In genomic region chr17:2980211-2980903, GRCh38 we compare ENCODE assay signal across 18 cellular contexts.
"Had no signal": no experiment of that assay in that cellular context is flagged by ENCODE, and none has a peak within 500 bp of the region (broad histone marks: within the 10 kb centered on the region; RNA-seq: fewer than 3 reads in every experiment).

No MANE protein-coding gene starts in this region.

- H3K27ac Mint-ChIP-seq: activated CD4-positive, alpha-beta T cell treated with anti-CD3 and anti-CD28 coated beads, Interleukin-2, amount 10 ng/mL, durations not matched to agents 24 days and 14 days; activated CD8-positive, alpha-beta T cell treated with anti-CD3 and anti-CD28 coated beads for 36 hours; activated naive CD4-positive, alpha-beta T cell treated with anti-CD3 and anti-CD28 coated beads, Interleukin-2, amount 50 U/mL, for 24 hours; stimulated activated naive B cell treated with anti-CD40 and anti-IgM and Interleukin-4, amounts not matched to agents 10 μg/mL and 1 μg/mL and 100 μg/mL, for 72 hours had no signal

- ATAC-seq: activated CD8-positive, alpha-beta T cell treated with anti-CD3 and anti-CD28 coated beads for 36 hours; gastroesophageal sphincter; heart right ventricle; pancreas; stimulated activated naive B cell treated with anti-CD40 and anti-IgM and Interleukin-4, amounts not matched to agents 10 μg/mL and 1 μg/mL and 100 μg/mL, for 72 hours had no signal

- H3K4me1 Mint-ChIP-seq: activated CD4-positive, alpha-beta T cell treated with anti-CD3 and anti-CD28 coated beads, Interleukin-2, amount 10 ng/mL, durations not matched to agents 24 days and 14 days; activated naive CD4-positive, alpha-beta T cell treated with anti-CD3 and anti-CD28 coated beads, Interleukin-2, amount 50 U/mL, for 24 hours had no signal

- H3K4me3 ChIP-seq: adrenal gland, breast epithelium, gastroesophageal sphincter, heart right ventricle, left ventricle myocardium inferior, pancreas, sigmoid colon, uterus had no signal

- H3K27me3 Mint-ChIP-seq: activated CD8-positive, alpha-beta T cell treated with anti-CD3 and anti-CD28 coated beads for 36 hours; activated naive CD4-positive, alpha-beta T cell treated with anti-CD3 and anti-CD28 coated beads, Interleukin-2, amount 50 U/mL, for 24 hours; stimulated activated naive B cell treated with anti-CD40 and anti-IgM and Interleukin-4, amounts not matched to agents 10 μg/mL and 1 μg/mL and 100 μg/mL, for 72 hours had no signal

- H3K4me3 Mint-ChIP-seq: activated CD4-positive, alpha-beta T cell treated with anti-CD3 and anti-CD28 coated beads, Interleukin-2, amount 10 ng/mL, durations not matched to agents 24 days and 14 days; activated CD8-positive, alpha-beta T cell treated with anti-CD3 and anti-CD28 coated beads for 36 hours; activated naive CD4-positive, alpha-beta T cell treated with anti-CD3 and anti-CD28 coated beads, Interleukin-2, amount 50 U/mL, for 24 hours; stimulated activated naive B cell treated with anti-CD40 and anti-IgM and Interleukin-4, amounts not matched to agents 10 μg/mL and 1 μg/mL and 100 μg/mL, for 72 hours had no signal

- H3K9me3 ChIP-seq: adrenal gland, breast epithelium, gastroesophageal sphincter, heart right ventricle, left ventricle myocardium inferior, pancreas, sigmoid colon, uterus had no signal

- H3K4me1 ChIP-seq: breast epithelium, pancreas, uterus had no signal

- H3K27ac ChIP-seq: adrenal gland, breast epithelium, gastroesophageal sphincter, heart right ventricle, left ventricle myocardium inferior, pancreas had no signal

- H3K9me3 Mint-ChIP-seq: activated CD4-positive, alpha-beta T cell treated with anti-CD3 and anti-CD28 coated beads, Interleukin-2, amount 10 ng/mL, durations not matched to agents 24 days and 14 days; activated CD8-positive, alpha-beta T cell treated with anti-CD3 and anti-CD28 coated beads for 36 hours; activated naive CD4-positive, alpha-beta T cell treated with anti-CD3 and anti-CD28 coated beads, Interleukin-2, amount 50 U/mL, for 24 hours; stimulated activated naive B cell treated with anti-CD40 and anti-IgM and Interleukin-4, amounts not matched to agents 10 μg/mL and 1 μg/mL and 100 μg/mL, for 72 hours had no signal

- FAIRE-seq: astrocyte, pancreas had no signal

- H3K27me3 ChIP-seq: adrenal gland, breast epithelium, gastroesophageal sphincter, heart right ventricle, pancreas, sigmoid colon, uterus had no signal

- DNase-seq: activated CD4-positive, alpha-beta T cell treated with anti-CD3 and anti-CD28 coated beads, Interleukin-2, amount 10 ng/mL, durations not matched to agents 24 days and 14 days; activated CD8-positive, alpha-beta T cell treated with anti-CD3 and anti-CD28 coated beads for 36 hours; activated effector memory CD4-positive, alpha-beta T cell treated with anti-CD3 and anti-CD28 coated beads, Interleukin-2, amount 50 U/mL, for 16 hours; cortex of kidney; heart right ventricle; kidney glomerular epithelial cell; left ventricle myocardium inferior; stimulated activated CD4-positive, alpha-beta T cell treated with anti-CD3 and anti-CD28 coated beads, Interleukin-4, amount 100 ng/mL, for 4 hours; stimulated activated naive B cell treated with anti-CD40 and anti-IgM and Interleukin-4, amounts not matched to agents 10 μg/mL and 1 μg/mL and 100 μg/mL, for 72 hours; T1000; uterus had no signal

- H3K36me3 ChIP-seq: adrenal gland, breast epithelium, uterus had no signal
